1 cellular context compared by ENCODE assay signal in the genomic region with DNA sequence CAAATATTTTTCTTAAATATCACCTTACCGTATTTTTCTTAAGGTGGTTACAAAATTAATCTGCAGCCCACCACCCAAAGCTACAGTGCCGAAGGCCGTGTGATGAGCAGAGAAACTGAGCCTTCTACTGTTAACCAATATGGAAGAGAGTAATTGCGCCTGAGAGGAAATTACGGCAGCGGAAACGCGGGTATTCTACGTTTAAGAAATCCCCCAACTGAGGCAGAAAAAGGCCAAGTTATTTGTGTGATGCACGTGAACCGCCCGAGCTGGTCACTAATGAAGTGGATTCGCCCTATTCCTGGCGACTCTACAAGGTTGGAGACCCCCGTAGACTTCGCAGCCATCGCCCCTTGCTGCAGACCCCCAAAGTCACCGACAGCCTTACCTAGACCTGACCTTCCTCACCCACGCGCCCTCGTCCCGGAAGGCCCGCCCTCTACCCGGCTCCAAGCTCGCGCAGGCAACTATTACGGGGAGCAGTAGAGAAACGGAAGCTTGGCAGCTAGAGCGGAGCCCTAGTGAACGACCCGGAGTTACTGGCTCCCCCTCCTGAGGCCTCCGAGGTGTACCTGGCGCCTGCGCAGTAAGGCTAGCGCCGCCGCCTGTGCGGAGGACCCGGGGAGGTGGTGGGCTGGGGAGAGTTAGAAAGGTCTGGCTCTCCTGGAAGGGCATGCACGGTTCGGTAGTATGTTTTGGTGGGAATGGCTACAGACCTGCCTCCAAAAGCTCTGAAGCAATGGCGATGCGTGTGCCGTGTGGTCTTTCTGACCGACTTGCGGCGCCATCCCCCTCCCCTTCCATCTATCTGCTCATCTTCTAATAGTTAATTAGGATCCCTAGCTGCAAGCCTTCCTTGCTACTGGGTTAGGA.
TF ChIP-seq lines count a peak whose summit lies in the region.

A gene (minus strand): TSS at position 430 of the 873 bp plus-strand sequence. CDS start 4,319 bp downstream, outside the sequence.

TF ChIP-seq in WTC11, 78 proteins besides CTCF, POLR2A, EP300 and RAD21 (continued from another document):
- TF ChIP-seq, protein P1, sequence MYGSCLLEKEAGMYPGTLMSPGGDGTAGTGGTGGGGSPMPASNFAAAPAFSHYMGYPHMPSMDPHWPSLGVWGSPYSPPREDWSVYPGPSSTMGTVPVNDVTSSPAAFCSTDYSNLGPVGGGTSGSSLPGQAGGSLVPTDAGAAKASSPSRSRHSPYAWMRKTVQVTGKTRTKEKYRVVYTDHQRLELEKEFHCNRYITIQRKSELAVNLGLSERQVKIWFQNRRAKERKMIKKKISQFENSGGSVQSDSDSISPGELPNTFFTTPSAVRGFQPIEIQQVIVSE (CRISPR knock-in tag; IDR thresholded peaks at IDR 0.05; ENCODE audit: borderline replicate concordance) = no peak
- no peak for TF ChIP-seq ELF4 (CRISPR knock-in tag; IDR thresholded peaks at IDR 0.05; ENCODE audit: low read depth)
- no peak for TF ChIP-seq RELA (CRISPR knock-in tag; IDR thresholded peaks at IDR 0.05; ENCODE audit: borderline replicate concordance)
- 0 out of 2 replicates have a peak, but pooled peaks have one; percentile 9 for TF ChIP-seq TEAD4 (CRISPR knock-in tag; IDR thresholded peaks at IDR 0.05)
- TF ChIP-seq, protein P2, sequence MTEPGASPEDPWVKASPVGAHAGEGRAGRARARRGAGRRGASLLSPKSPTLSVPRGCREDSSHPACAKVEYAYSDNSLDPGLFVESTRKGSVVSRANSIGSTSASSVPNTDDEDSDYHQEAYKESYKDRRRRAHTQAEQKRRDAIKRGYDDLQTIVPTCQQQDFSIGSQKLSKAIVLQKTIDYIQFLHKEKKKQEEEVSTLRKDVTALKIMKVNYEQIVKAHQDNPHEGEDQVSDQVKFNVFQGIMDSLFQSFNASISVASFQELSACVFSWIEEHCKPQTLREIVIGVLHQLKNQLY (CRISPR knock-in tag; IDR thresholded peaks at IDR 0.05) = no peak
- peak; percentile 83; the same call in 1 of the 2 replicates for TF ChIP-seq SP1 (CRISPR knock-in tag; conservative IDR thresholded peaks at IDR 0.05)
- no peak for TF ChIP-seq TP53 (CRISPR knock-in tag; IDR thresholded peaks at IDR 0.05)
- peak; percentile 86 for TF ChIP-seq FOXP1 (CRISPR knock-in tag; IDR thresholded peaks at IDR 0.05; ENCODE audit: borderline replicate concordance)
- peak; percentile 64 for TF ChIP-seq TEAD1 (CRISPR knock-in tag; IDR thresholded peaks at IDR 0.05)
- peak; percentile 79 for TF ChIP-seq ESRRA (CRISPR knock-in tag; IDR thresholded peaks at IDR 0.05; ENCODE audit: borderline replicate concordance)
- TF ChIP-seq, protein P3, sequence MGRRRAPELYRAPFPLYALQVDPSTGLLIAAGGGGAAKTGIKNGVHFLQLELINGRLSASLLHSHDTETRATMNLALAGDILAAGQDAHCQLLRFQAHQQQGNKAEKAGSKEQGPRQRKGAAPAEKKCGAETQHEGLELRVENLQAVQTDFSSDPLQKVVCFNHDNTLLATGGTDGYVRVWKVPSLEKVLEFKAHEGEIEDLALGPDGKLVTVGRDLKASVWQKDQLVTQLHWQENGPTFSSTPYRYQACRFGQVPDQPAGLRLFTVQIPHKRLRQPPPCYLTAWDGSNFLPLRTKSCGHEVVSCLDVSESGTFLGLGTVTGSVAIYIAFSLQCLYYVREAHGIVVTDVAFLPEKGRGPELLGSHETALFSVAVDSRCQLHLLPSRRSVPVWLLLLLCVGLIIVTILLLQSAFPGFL (CRISPR knock-in tag; IDR thresholded peaks at IDR 0.05; ENCODE audit: borderline replicate concordance) = no peak
- TF ChIP-seq, protein P4, sequence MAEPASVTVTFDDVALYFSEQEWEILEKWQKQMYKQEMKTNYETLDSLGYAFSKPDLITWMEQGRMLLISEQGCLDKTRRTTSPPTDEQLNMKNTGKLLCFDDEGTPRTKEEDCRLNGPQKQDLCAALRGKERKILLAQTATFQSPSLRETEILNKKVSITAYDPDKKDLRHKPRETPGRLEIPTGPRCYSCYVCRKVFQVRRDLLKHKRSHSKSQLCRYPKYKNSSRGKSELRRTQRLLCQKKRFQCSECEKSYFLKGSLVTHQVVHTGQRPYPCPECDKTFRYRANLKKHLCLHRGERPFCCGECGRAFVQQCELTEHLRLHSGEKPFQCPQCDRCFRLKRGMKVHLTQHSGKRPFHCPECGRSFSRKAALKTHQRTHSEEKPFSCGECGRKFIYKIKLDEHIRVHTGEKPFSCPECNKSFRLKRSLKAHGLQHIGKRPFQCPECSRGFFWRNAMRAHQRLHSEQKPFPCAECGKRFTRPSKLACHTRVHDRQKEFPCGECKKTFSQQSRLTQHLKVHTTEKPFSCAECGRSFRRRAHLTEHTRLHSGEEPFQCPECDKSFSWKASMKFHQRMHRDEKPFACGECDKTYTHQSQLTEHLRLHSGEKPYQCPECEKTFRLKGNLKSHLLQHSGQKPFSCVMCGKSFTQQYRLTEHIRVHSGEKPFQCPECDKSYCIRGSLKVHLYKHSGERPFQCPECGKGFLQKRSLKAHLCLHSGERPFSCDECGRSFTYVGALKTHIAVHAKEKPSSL (CRISPR knock-in tag; conservative IDR thresholded peaks at IDR 0.05) = no peak
- TF ChIP-seq, protein P5, sequence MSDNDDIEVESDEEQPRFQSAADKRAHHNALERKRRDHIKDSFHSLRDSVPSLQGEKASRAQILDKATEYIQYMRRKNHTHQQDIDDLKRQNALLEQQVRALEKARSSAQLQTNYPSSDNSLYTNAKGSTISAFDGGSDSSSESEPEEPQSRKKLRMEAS (CRISPR knock-in tag; IDR thresholded peaks at IDR 0.05) = peak; percentile 91
- TF ChIP-seq, protein P6, sequence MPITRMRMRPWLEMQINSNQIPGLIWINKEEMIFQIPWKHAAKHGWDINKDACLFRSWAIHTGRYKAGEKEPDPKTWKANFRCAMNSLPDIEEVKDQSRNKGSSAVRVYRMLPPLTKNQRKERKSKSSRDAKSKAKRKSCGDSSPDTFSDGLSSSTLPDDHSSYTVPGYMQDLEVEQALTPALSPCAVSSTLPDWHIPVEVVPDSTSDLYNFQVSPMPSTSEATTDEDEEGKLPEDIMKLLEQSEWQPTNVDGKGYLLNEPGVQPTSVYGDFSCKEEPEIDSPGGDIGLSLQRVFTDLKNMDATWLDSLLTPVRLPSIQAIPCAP (CRISPR knock-in tag; IDR thresholded peaks at IDR 0.05) = 0 out of 2 replicates have a peak, but pooled peaks have one; percentile 23
- TF ChIP-seq, protein P7, sequence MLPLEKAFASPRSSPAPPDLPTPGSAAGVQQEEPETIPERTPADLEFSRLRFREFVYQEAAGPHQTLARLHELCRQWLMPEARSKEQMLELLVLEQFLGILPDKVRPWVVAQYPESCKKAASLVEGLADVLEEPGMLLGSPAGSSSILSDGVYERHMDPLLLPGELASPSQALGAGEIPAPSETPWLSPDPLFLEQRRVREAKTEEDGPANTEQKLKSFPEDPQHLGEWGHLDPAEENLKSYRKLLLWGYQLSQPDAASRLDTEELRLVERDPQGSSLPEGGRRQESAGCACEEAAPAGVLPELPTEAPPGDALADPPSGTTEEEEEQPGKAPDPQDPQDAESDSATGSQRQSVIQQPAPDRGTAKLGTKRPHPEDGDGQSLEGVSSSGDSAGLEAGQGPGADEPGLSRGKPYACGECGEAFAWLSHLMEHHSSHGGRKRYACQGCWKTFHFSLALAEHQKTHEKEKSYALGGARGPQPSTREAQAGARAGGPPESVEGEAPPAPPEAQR (CRISPR knock-in tag; IDR thresholded peaks at IDR 0.05) = 0 out of 2 replicates have a peak, but pooled peaks have one; percentile 6
- no peak for TF ChIP-seq TCF7 (CRISPR knock-in tag; IDR thresholded peaks at IDR 0.05; ENCODE audit: low read depth)
- TF ChIP-seq, protein P8, sequence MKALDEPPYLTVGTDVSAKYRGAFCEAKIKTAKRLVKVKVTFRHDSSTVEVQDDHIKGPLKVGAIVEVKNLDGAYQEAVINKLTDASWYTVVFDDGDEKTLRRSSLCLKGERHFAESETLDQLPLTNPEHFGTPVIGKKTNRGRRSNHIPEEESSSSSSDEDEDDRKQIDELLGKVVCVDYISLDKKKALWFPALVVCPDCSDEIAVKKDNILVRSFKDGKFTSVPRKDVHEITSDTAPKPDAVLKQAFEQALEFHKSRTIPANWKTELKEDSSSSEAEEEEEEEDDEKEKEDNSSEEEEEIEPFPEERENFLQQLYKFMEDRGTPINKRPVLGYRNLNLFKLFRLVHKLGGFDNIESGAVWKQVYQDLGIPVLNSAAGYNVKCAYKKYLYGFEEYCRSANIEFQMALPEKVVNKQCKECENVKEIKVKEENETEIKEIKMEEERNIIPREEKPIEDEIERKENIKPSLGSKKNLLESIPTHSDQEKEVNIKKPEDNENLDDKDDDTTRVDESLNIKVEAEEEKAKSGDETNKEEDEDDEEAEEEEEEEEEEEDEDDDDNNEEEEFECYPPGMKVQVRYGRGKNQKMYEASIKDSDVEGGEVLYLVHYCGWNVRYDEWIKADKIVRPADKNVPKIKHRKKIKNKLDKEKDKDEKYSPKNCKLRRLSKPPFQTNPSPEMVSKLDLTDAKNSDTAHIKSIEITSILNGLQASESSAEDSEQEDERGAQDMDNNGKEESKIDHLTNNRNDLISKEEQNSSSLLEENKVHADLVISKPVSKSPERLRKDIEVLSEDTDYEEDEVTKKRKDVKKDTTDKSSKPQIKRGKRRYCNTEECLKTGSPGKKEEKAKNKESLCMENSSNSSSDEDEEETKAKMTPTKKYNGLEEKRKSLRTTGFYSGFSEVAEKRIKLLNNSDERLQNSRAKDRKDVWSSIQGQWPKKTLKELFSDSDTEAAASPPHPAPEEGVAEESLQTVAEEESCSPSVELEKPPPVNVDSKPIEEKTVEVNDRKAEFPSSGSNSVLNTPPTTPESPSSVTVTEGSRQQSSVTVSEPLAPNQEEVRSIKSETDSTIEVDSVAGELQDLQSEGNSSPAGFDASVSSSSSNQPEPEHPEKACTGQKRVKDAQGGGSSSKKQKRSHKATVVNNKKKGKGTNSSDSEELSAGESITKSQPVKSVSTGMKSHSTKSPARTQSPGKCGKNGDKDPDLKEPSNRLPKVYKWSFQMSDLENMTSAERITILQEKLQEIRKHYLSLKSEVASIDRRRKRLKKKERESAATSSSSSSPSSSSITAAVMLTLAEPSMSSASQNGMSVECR (CRISPR knock-in tag; IDR thresholded peaks at IDR 0.05; ENCODE audit: borderline replicate concordance) = peak; percentile 82; the same call in 1 of the 2 replicates
- TF ChIP-seq, protein P9, sequence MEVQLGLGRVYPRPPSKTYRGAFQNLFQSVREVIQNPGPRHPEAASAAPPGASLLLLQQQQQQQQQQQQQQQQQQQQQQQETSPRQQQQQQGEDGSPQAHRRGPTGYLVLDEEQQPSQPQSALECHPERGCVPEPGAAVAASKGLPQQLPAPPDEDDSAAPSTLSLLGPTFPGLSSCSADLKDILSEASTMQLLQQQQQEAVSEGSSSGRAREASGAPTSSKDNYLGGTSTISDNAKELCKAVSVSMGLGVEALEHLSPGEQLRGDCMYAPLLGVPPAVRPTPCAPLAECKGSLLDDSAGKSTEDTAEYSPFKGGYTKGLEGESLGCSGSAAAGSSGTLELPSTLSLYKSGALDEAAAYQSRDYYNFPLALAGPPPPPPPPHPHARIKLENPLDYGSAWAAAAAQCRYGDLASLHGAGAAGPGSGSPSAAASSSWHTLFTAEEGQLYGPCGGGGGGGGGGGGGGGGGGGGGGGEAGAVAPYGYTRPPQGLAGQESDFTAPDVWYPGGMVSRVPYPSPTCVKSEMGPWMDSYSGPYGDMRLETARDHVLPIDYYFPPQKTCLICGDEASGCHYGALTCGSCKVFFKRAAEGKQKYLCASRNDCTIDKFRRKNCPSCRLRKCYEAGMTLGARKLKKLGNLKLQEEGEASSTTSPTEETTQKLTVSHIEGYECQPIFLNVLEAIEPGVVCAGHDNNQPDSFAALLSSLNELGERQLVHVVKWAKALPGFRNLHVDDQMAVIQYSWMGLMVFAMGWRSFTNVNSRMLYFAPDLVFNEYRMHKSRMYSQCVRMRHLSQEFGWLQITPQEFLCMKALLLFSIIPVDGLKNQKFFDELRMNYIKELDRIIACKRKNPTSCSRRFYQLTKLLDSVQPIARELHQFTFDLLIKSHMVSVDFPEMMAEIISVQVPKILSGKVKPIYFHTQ (CRISPR knock-in tag; IDR thresholded peaks at IDR 0.05) = no peak
- TF ChIP-seq JAZF1 (CRISPR knock-in tag; IDR thresholded peaks at IDR 0.05) = no peak
- TF ChIP-seq, protein P10, sequence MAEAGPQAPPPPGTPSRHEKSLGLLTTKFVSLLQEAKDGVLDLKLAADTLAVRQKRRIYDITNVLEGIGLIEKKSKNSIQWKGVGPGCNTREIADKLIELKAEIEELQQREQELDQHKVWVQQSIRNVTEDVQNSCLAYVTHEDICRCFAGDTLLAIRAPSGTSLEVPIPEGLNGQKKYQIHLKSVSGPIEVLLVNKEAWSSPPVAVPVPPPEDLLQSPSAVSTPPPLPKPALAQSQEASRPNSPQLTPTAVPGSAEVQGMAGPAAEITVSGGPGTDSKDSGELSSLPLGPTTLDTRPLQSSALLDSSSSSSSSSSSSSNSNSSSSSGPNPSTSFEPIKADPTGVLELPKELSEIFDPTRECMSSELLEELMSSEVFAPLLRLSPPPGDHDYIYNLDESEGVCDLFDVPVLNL (CRISPR knock-in tag; IDR thresholded peaks at IDR 0.05; ENCODE audit: borderline replicate concordance, low read depth) = no peak
- TF ChIP-seq, protein P11, sequence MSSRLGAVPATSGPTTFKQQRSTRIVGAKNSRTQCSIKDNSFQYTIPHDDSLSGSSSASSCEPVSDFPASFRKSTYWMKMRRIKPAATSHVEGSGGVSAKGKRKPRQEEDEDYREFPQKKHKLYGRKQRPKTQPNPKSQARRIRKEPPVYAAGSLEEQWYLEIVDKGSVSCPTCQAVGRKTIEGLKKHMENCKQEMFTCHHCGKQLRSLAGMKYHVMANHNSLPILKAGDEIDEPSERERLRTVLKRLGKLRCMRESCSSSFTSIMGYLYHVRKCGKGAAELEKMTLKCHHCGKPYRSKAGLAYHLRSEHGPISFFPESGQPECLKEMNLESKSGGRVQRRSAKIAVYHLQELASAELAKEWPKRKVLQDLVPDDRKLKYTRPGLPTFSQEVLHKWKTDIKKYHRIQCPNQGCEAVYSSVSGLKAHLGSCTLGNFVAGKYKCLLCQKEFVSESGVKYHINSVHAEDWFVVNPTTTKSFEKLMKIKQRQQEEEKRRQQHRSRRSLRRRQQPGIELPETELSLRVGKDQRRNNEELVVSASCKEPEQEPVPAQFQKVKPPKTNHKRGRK (CRISPR knock-in tag; IDR thresholded peaks at IDR 0.05; ENCODE audit: borderline replicate concordance) = no peak
- TF ChIP-seq ZNF396 (CRISPR knock-in tag; IDR thresholded peaks at IDR 0.05; ENCODE audit: borderline replicate concordance) = no peak
- peak; percentile 90 for TF ChIP-seq FOXK1 (CRISPR knock-in tag; IDR thresholded peaks at IDR 0.05)
- peak; percentile 91 for TF ChIP-seq MYBL2 (CRISPR knock-in tag; IDR thresholded peaks at IDR 0.05)
- peak; percentile 93 for TF ChIP-seq ETV6 (CRISPR knock-in tag; IDR thresholded peaks at IDR 0.05)
- TF ChIP-seq CREM (CRISPR knock-in tag; IDR thresholded peaks at IDR 0.05) = peak; percentile 53; the same call in 1 of the 2 replicates
TF ChIP-seq in WTC11: peak in this region for 22.
